Comparison of ENCODE assay signal across 8 cellular contexts in the genomic region with DNA sequence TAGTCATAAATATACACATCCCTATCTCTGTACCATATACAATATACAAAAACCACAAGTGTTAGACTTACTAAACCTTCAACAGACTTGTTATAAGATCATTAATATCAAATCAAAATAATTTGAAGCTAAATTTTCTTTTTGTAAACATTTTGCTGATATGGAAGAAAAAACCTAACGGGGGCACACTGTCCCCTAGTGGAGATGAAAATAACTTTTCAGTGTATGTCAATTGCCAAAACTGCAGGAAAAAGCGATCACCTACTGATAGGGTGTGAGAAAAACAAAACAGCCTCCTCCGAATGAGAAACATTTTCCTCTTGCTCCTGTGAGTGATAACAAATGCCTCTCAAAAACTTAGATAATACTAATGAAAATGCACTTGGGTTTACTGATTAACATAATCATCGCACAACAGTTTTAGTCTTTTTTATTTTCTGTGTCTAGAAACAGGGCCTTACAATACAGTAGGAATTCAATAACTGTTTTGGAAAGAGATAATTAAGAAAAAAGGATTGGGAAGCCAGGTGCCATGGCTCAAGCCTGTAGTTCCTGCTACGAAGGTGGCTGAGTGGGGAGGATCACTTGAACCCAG.
DNase-seq lines count a peak whose midpoint lies in the region; ATAC-seq and TF ChIP-seq lines count a peak whose summit lies in the region.

No MANE protein-coding gene starts in this region.

- intact Hi-C loops in heart left ventricle (cut with DNase I): loop anchor here in 2 of 10 donors (1.0 to 10.0 kb wide), 2 partner anchors 19 to 326 kb away; a partner anchor contains a TSS
- intact Hi-C loops in cardiac septum (cut with DNase I): no loop called here
- intact Hi-C loops in upper lobe of right lung (cut with DNase I): no loop called here

- H3K27ac ChIP-seq in heart left ventricle (peak overlapping the region in 1 of 12 donors; percentile 17), RWPE2 (ENCODE audit: poor library complexity, severe bottlenecking) (peak overlapping the region; percentile 96), upper lobe of right lung (no peak overlapping the region)

- 46 to 53% (median 52%) methylated on average over 5 of the region's 5 CpGs for WGBS in heart left ventricle, 4 donors

- TF ChIP-seq CTCF in heart left ventricle (IDR thresholded peaks at IDR 0.05): peak; percentile 69 to 91 (median 82)
- TF ChIP-seq CTCF in RWPE2 (IDR thresholded peaks at IDR 0.05; ENCODE audit: poor library complexity, severe bottlenecking): peak; percentile 88
- peak; percentile 56 for TF ChIP-seq CTCF in foreskin fibroblast (IDR thresholded peaks at IDR 0.05; ENCODE audit: low read depth, low read length)
- peak; percentile 75 for TF ChIP-seq CTCF in upper lobe of right lung (IDR thresholded peaks at IDR 0.05)
- no peak for TF ChIP-seq CTCF in GM13976 (IDR thresholded peaks at IDR 0.05; ENCODE audit: borderline replicate concordance, control extremely low read depth, extremely low read depth, insufficient read depth, missing control alignments)

- H3K9me3 ChIP-seq in heart left ventricle (peaks cover 0 to 16% (median 2%) of the 10 kb centered on the region in 12 donors), RWPE2 (ENCODE audit: severe bottlenecking) (no peaks in the 10 kb centered on the region), upper lobe of right lung (no peaks in the 10 kb centered on the region)

- ATAC-seq in heart left ventricle (no peak), RWPE2 (ENCODE audit: low read depth) (peak; percentile 28; the same call in 1 of the 3 replicates), upper lobe of right lung (no peak)

- in situ Hi-C loops in GM13976 (cut with MboI; ENCODE audit: low sequenced_read_pairs, unreplicated experiment): loop anchor here (25.0 kb wide), 1 partner anchor 464 kb away; no protein-coding TSS in a partner anchor

- H3K4me3 ChIP-seq in heart left ventricle (no peak overlapping the region), RWPE2 (ENCODE audit: severe bottlenecking) (no peak overlapping the region), foreskin fibroblast (ENCODE audit: low read depth in 1 of 2, low read length in 2 of 2) (no peak overlapping the region), upper lobe of right lung (no peak overlapping the region)

- TF ChIP-seq POLR2A in heart left ventricle (IDR thresholded peaks at IDR 0.05): no peak

- DNase-seq in heart left ventricle: no peak
- DNase-seq in cardiac septum (ENCODE audit: low spot score): no peak
- no peak for DNase-seq in RWPE2 (ENCODE audit: low spot score)
- DNase-seq in foreskin fibroblast: peak in 1 of 2 donors; percentile 46
- DNase-seq in upper lobe of right lung: no peak
- no peak for DNase-seq in GM13976 (ENCODE audit: low spot score)
- no peak for DNase-seq in HK-2 (ENCODE audit: unreplicated experiment)
- DNase-seq in mucosa of gallbladder (ENCODE audit: low spot score): no peak

- H3K4me1 ChIP-seq in heart left ventricle (peaks cover 0 to 25% (median 8%) of the 10 kb centered on the region in 12 donors), RWPE2 (ENCODE audit: insufficient read depth, poor library complexity, severe bottlenecking) (peaks cover 24% of the 10 kb centered on the region), upper lobe of right lung (no peaks in the 10 kb centered on the region)

- H3K27me3 ChIP-seq in heart left ventricle (no peaks in the 10 kb centered on the region), RWPE2 (ENCODE audit: insufficient read depth, poor library complexity, severe bottlenecking) (no peaks in the 10 kb centered on the region), upper lobe of right lung (no peaks in the 10 kb centered on the region)

- no peaks in the 10 kb centered on the region for H3K36me3 ChIP-seq in heart left ventricle
- H3K36me3 ChIP-seq in RWPE2 (ENCODE audit: low read depth): no peaks in the 10 kb centered on the region
- no peaks in the 10 kb centered on the region for H3K36me3 ChIP-seq in upper lobe of right lung
